In the genomic region with DNA sequence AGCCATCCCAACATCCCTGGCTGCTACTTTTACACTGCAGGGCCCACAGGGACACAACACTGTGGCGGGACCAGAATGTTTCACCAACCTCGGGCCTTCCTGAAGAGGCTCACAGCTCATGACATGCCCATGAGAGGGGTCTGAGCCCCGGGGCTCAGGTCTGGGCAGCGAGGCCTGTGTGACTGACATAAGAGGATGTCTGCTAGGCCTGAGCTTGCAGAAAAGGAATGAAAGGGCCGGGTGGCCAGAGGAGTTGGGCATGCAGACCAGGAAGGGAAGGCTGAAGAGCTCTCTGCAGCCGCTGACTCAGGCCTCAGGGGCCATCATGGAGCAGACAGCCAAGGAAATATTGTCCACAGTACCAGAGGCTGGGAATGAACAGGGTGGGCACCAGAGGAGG, we compare ENCODE assay signal across 34 cellular contexts. TPM values are rescaled to one million over a fixed set of nuclear protein-coding genes. Genes with fewer than 3 reads are reported as not detected.
"Had no signal": no experiment of that assay in that cellular context is flagged by ENCODE, and none has a peak within 500 bp of the region (broad histone marks: within the 10 kb centered on the region; RNA-seq: fewer than 3 reads in every experiment).

No MANE protein-coding gene starts in this region.

- H3K4me3 Mint-ChIP-seq: immature natural killer cell; naive thymus-derived CD4-positive, alpha-beta T cell; natural killer cell treated with Interleukin-12 subunit alpha and Interleukin-12 subunit beta and Interleukin-15 and Interleukin-18, amount 100 ng/mL, for 72 hours; stimulated activated naive B cell treated with anti-CD40 and anti-IgM and Interleukin-4, amounts not matched to agents 10 μg/mL and 1 μg/mL and 100 μg/mL, for 72 hours had no signal

- H3K36me3 Mint-ChIP-seq: immature natural killer cell; naive thymus-derived CD4-positive, alpha-beta T cell; natural killer cell treated with Interleukin-12 subunit alpha and Interleukin-12 subunit beta and Interleukin-15 and Interleukin-18, amount 100 ng/mL, for 72 hours; stimulated activated naive B cell treated with anti-CD40 and anti-IgM and Interleukin-4, amounts not matched to agents 10 μg/mL and 1 μg/mL and 100 μg/mL, for 72 hours had no signal

- H3K9me3 Mint-ChIP-seq: immature natural killer cell; naive thymus-derived CD4-positive, alpha-beta T cell; natural killer cell treated with Interleukin-12 subunit alpha and Interleukin-12 subunit beta and Interleukin-15 and Interleukin-18, amount 100 ng/mL, for 72 hours; stimulated activated naive B cell treated with anti-CD40 and anti-IgM and Interleukin-4, amounts not matched to agents 10 μg/mL and 1 μg/mL and 100 μg/mL, for 72 hours had no signal

- H3K4me3 ChIP-seq: left ventricle myocardium inferior, lung, mucosa of descending colon, ovary, right atrium auricular region, right lobe of liver, smooth muscle cell, stomach, testis, thyroid gland, transverse colon, upper lobe of left lung had no signal

- H3K4me2 ChIP-seq: smooth muscle cell had no signal

- H3K36me3 ChIP-seq: left ventricle myocardium inferior, neutrophil, ovary, right atrium auricular region, right lobe of liver, stomach, thyroid gland, transverse colon, upper lobe of left lung had no signal

- ATAC-seq: left colon; mucosa of descending colon; naive thymus-derived CD4-positive, alpha-beta T cell; natural killer cell treated with Interleukin-12 subunit alpha and Interleukin-12 subunit beta and Interleukin-15 and Interleukin-18, amount 100 ng/mL, for 72 hours; right lobe of liver; stimulated activated naive B cell treated with anti-CD40 and anti-IgM and Interleukin-4, amounts not matched to agents 10 μg/mL and 1 μg/mL and 100 μg/mL, for 72 hours; stimulated activated naive CD8-positive, alpha-beta T cell treated with anti-CD3 and anti-CD28 coated beads, Interleukin-15, Interleukin-2, amounts not matched to agents 100 U/mL and 50 U/mL, for 24 hours had no signal

- H3K27me3 ChIP-seq: ovary, right atrium auricular region, right lobe of liver, testis, thyroid gland had no signal

- H3K4me1 ChIP-seq: right lobe of liver had no signal

- DNase-seq: hypothalamus; immature natural killer cell; kidney; left colon; left ventricle myocardium inferior; mesendoderm; midbrain; mucosa of descending colon; naive thymus-derived CD4-positive, alpha-beta T cell; occipital lobe; ovary; right lobe of liver; stimulated activated CD4-positive, alpha-beta T cell treated with anti-CD3 and anti-CD28 coated beads, Interleukin-15, amount 100 ng/mL, for 24 hours; stimulated activated CD4-positive, alpha-beta T cell treated with anti-CD3 and anti-CD28 coated beads, Interleukin-2, amount 100 ng/mL, for 24 hours; stimulated activated CD4-positive, alpha-beta T cell treated with anti-CD3 and anti-CD28 coated beads, Interleukin-4, amount 100 ng/mL, for 1 hour; stimulated activated naive B cell treated with anti-CD40 and anti-IgM and Interleukin-4, amounts not matched to agents 10 μg/mL and 1 μg/mL and 100 μg/mL, for 72 hours; stimulated activated naive CD8-positive, alpha-beta T cell treated with anti-CD3 and anti-CD28 coated beads, Interleukin-15, Interleukin-2, amounts not matched to agents 100 U/mL and 50 U/mL, for 24 hours; stomach; testis; thyroid gland; transverse colon; upper lobe of left lung had no signal

- H3K9me3 ChIP-seq: left ventricle myocardium inferior, mucosa of descending colon, neutrophil, ovary, right atrium auricular region, right lobe of liver, stomach, testis, thyroid gland, transverse colon, upper lobe of left lung had no signal

- H3K27ac Mint-ChIP-seq: immature natural killer cell; naive thymus-derived CD4-positive, alpha-beta T cell; natural killer cell treated with Interleukin-12 subunit alpha and Interleukin-12 subunit beta and Interleukin-15 and Interleukin-18, amount 100 ng/mL, for 72 hours; progenitor cell of endocrine pancreas; stimulated activated naive B cell treated with anti-CD40 and anti-IgM and Interleukin-4, amounts not matched to agents 10 μg/mL and 1 μg/mL and 100 μg/mL, for 72 hours had no signal

- H3K27ac ChIP-seq: left ventricle myocardium inferior, neutrophil, ovary, right atrium auricular region, right lobe of liver, stomach, testis, thyroid gland, transverse colon, upper lobe of left lung had no signal

RNA-seq across cellular contexts. Expression of gene VSX2, which starts 18.3 kb away (rescaled TPM):
- total RNA-seq: kidney; left colon; left ventricle myocardium inferior; lower leg skin; lung; mucosa of descending colon; myocyte; naive thymus-derived CD4-positive, alpha-beta T cell; natural killer cell treated with Interleukin-12 subunit alpha and Interleukin-12 subunit beta and Interleukin-15 and Interleukin-18, amount 100 ng/mL, for 72 hours; occipital lobe; ovary; progenitor cell of endocrine pancreas; pulmonary artery endothelial cell; renal cortical epithelial cell; right atrium auricular region; right lobe of liver; skeletal muscle tissue; smooth muscle cell; stomach; thyroid gland; transverse colon had no signal
- polyA plus RNA-seq: immature natural killer cell; lung; naive thymus-derived CD4-positive, alpha-beta T cell; neural cell; ovary; smooth muscle cell; stomach had no signal
